9 cellular contexts compared by ENCODE assay signal in the genomic region with DNA sequence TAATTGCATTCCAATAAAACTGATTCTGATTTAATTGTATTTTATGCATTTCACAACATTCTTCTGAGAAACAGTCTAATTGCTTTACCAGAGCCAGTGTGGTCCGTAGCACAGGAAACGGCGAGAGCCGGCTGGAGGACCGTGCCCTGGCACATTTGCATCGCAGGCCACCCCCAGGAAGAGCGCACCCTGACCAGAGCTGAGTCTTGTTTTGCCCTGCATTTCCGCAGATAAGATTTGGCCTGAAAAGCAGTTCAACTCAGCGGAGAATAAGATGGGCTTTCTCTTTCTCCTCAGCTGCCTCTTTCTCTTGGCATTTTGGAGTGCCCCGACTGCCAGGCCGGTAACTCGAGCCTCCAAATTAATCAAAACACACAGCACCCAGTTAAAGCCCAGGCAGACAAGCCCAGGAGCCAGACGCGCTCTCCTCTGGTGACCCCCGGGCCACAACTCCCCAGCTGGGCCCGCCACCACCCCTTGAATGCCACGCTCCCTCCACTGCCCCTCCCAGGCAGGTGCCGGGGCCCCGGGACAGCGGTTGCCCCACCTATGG. TPM values are rescaled to one million over a fixed set of nuclear protein-coding genes. Genes with fewer than 3 reads are reported as not detected.
A peak's percentile ranks its signal among the peaks of the same experiment; 100 is the strongest.
DNase-seq lines count a peak whose midpoint lies in the region; ATAC-seq and TF ChIP-seq lines count a peak whose summit lies in the region.
"Had no signal": no experiment of that assay in that cellular context is flagged by ENCODE, and none has a peak within 500 bp of the region (broad histone marks: within the 10 kb centered on the region; RNA-seq: fewer than 3 reads in every experiment).

No MANE protein-coding gene starts in this region.

- peaks cover 17% of the 10 kb centered on the region for H3K4me1 ChIP-seq in GM23338 (ENCODE audit: insufficient read depth)

- peak overlapping the region; percentile 92 for H2AFZ ChIP-seq in GM23338

- H3K27ac ChIP-seq in GM23338 (ENCODE audit: low read depth): no peak overlapping the region

- peak; percentile 44 for ATAC-seq in GM23338

- H3K9me2 ChIP-seq in GM23338 (ENCODE audit: insufficient read depth): no peaks in the 10 kb centered on the region

- H3K4me1 Mint-ChIP-seq in GM23338: peaks cover 15% of the 10 kb centered on the region
- H3K4me1 Mint-ChIP-seq in neural crest cell: peaks cover 5% of the 10 kb centered on the region

- H3K36me3 Mint-ChIP-seq in GM23338 (ENCODE audit: low read depth) (no peaks in the 10 kb centered on the region), neural crest cell (ENCODE audit: low read depth) (peaks cover 2% of the 10 kb centered on the region)

- no peaks in the 10 kb centered on the region; the same call in 1 of the 2 replicates for H3K36me3 ChIP-seq in GM23338 (ENCODE audit: insufficient read depth)

- H3K4me3 Mint-ChIP-seq in GM23338: peak overlapping the region; percentile 80
- H3K4me3 Mint-ChIP-seq in neural crest cell: peak overlapping the region; percentile 81

- no peaks in the 10 kb centered on the region for H3K9me3 Mint-ChIP-seq in GM23338
- H3K9me3 Mint-ChIP-seq in neural crest cell: peaks cover 3% of the 10 kb centered on the region

- H3K27ac Mint-ChIP-seq in GM23338 (no peak overlapping the region), neural crest cell (ENCODE audit: unreplicated experiment) (no peak overlapping the region)

- H3K27me3 Mint-ChIP-seq in GM23338 (ENCODE audit: insufficient read depth, low read depth, poor library complexity): peaks cover 23% of the 10 kb centered on the region
- peaks cover 96% of the 10 kb centered on the region for H3K27me3 Mint-ChIP-seq in neural crest cell (ENCODE audit: low read depth)

- H3F3A ChIP-seq in GM23338 (replicated peaks; ENCODE audit: low read depth): no peaks in the 10 kb centered on the region

- peak overlapping the region; percentile 90 for H3K4me2 ChIP-seq in GM23338

- peaks cover 29% of the 10 kb centered on the region for H3K27me3 ChIP-seq in GM23338 (ENCODE audit: insufficient read depth)

- TF ChIP-seq CTCF in GM23338 (conservative IDR thresholded peaks at IDR 0.05; ENCODE audit: low read depth in 2 of 2) (no peak), epithelial cell of proximal tubule (conservative IDR thresholded peaks at IDR 0.05; ENCODE audit: low read depth, low read length) (no peak), neural crest cell (conservative IDR thresholded peaks at IDR 0.05) (no peak)

- H4K20me1 ChIP-seq in GM23338 (replicated peaks; ENCODE audit: insufficient read depth): no peaks in the 10 kb centered on the region

- DNase-seq in NCI-H748 (lab: John Stamatoyannopoulos, UW; ENCODE audit: unreplicated experiment) (peak; percentile 52), NCI-H748 treated with DMSO at 0.1 percent for 48 hours (lab: John Stamatoyannopoulos, UW) (no peak), GM23338 (ENCODE audit: low spot score) (peak; percentile 47), NCI-H345 (lab: John Stamatoyannopoulos, UW) (peak; percentile 37), epithelial cell of proximal tubule (ENCODE audit: low read depth) (no peak), neural crest cell (ENCODE audit: low read depth, low spot score) (no peak), hippocampal formation (lab: John Stamatoyannopoulos, UW) (no peak), amniotic stem cell (lab: John Stamatoyannopoulos, UW) (no peak)
- DNase-seq: DND-41 had no signal

- H3K79me2 ChIP-seq in GM23338 (replicated peaks; ENCODE audit: insufficient read depth): no peaks in the 10 kb centered on the region

- H3K4me3 ChIP-seq in GM23338 (peak overlapping the region; percentile 78), epithelial cell of proximal tubule (ENCODE audit: low read depth, low read length) (peak overlapping the region; percentile 84)

TF ChIP-seq in GM23338, 12 proteins besides CTCF, POLR2A, EP300 and RAD21 (continues in another document):
- TF ChIP-seq NANOG (IDR thresholded peaks at IDR 0.05; ENCODE audit: borderline replicate concordance) (no peak), JUNB (IDR thresholded peaks at IDR 0.05; ENCODE audit: unreplicated experiment) (no peak), STAT1 (IDR thresholded peaks at IDR 0.05; ENCODE audit: unreplicated experiment) (no peak), EZH2 (IDR thresholded peaks at IDR 0.05; ENCODE audit: low read depth, unreplicated experiment) (no peak), ZNF331 (CRISPR knock-in tag; IDR thresholded peaks at IDR 0.05; ENCODE audit: low read depth) (no peak), CREB1 (CRISPR knock-in tag; IDR thresholded peaks at IDR 0.05; ENCODE audit: low read depth) (no peak)
- TF ChIP-seq, protein P1, sequence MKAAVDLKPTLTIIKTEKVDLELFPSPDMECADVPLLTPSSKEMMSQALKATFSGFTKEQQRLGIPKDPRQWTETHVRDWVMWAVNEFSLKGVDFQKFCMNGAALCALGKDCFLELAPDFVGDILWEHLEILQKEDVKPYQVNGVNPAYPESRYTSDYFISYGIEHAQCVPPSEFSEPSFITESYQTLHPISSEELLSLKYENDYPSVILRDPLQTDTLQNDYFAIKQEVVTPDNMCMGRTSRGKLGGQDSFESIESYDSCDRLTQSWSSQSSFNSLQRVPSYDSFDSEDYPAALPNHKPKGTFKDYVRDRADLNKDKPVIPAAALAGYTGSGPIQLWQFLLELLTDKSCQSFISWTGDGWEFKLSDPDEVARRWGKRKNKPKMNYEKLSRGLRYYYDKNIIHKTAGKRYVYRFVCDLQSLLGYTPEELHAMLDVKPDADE (IDR thresholded peaks at IDR 0.05): no peak; the same call in 1 of the 2 replicates
- TF ChIP-seq, protein P2, sequence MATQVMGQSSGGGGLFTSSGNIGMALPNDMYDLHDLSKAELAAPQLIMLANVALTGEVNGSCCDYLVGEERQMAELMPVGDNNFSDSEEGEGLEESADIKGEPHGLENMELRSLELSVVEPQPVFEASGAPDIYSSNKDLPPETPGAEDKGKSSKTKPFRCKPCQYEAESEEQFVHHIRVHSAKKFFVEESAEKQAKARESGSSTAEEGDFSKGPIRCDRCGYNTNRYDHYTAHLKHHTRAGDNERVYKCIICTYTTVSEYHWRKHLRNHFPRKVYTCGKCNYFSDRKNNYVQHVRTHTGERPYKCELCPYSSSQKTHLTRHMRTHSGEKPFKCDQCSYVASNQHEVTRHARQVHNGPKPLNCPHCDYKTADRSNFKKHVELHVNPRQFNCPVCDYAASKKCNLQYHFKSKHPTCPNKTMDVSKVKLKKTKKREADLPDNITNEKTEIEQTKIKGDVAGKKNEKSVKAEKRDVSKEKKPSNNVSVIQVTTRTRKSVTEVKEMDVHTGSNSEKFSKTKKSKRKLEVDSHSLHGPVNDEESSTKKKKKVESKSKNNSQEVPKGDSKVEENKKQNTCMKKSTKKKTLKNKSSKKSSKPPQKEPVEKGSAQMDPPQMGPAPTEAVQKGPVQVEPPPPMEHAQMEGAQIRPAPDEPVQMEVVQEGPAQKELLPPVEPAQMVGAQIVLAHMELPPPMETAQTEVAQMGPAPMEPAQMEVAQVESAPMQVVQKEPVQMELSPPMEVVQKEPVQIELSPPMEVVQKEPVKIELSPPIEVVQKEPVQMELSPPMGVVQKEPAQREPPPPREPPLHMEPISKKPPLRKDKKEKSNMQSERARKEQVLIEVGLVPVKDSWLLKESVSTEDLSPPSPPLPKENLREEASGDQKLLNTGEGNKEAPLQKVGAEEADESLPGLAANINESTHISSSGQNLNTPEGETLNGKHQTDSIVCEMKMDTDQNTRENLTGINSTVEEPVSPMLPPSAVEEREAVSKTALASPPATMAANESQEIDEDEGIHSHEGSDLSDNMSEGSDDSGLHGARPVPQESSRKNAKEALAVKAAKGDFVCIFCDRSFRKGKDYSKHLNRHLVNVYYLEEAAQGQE (IDR thresholded peaks at IDR 0.05; ENCODE audit: unreplicated experiment): no peak

RNA-seq across cellular contexts. Expression of a gene that starts 0.5 kb away (rescaled TPM):
- total RNA-seq in GM23338 (2014; rRNA removed; shearing (Covaris generic)): 1.4 and 3.1 TPM in 2 replicates
- polyA plus RNA-seq in GM23338 (2016; fragmentation: Nextera tagmentation; extraction: Ambion mirVana): 0.82 and 1.3 TPM in 2 replicates
- total RNA-seq in epithelial cell of proximal tubule (1.7 and 5.2 TPM in 2 replicates), neural crest cell (0.16 and 0.19 TPM in 2 replicates)

RNA-seq across cellular contexts. Expression of a gene that starts 0.9 kb away (rescaled TPM):
- 1.2 and 3.5 TPM in 2 replicates for total RNA-seq in GM23338 (2014; rRNA removed; shearing (Covaris generic))
- polyA plus RNA-seq in GM23338 (2016; fragmentation: Nextera tagmentation; extraction: Ambion mirVana): 1.1 and 1.3 TPM in 2 replicates
- total RNA-seq in epithelial cell of proximal tubule: under 0.01 and 1.1 TPM in 2 replicates
- total RNA-seq in neural crest cell: not detected in 2 replicates

Comparison
In these comparisons a context has a peak if more than half of its experiments do, and no peak if none do; other contexts are left out.
1. DNase-seq: peak in NCI-H748 (single experiment), GM23338 (single experiment) and NCI-H345 (single experiment); none in NCI-H748 treated with DMSO at 0.1 percent for 48 hours (single experiment), epithelial cell of proximal tubule (single experiment), neural crest cell (single experiment), hippocampal formation (0 of 2) and amniotic stem cell (single experiment).